ENCODE assay signal across 27 cellular contexts in genomic region chr6:168013250-168013915, GRCh38. TPM values are rescaled to one million over a fixed set of nuclear protein-coding genes. Genes with fewer than 3 reads are reported as not detected.
"Had no signal": no experiment of that assay in that cellular context is flagged by ENCODE, and none has a peak within 500 bp of the region (broad histone marks: within the 10 kb centered on the region; RNA-seq: fewer than 3 reads in every experiment).

No MANE protein-coding gene starts in this region.

- H3K4me3 ChIP-seq: dorsolateral prefrontal cortex, heart right ventricle, spleen, suprapubic skin, tibial artery, upper lobe of right lung had no signal

- H3K27ac ChIP-seq: dorsolateral prefrontal cortex, parathyroid adenoma, spleen, suprapubic skin, tibial artery, upper lobe of right lung had no signal

- H3K9me3 ChIP-seq: suprapubic skin had no signal

- H3K79me2 ChIP-seq: parathyroid adenoma had no signal

- H3K4me1 ChIP-seq: parathyroid adenoma, spleen, upper lobe of right lung had no signal

- ATAC-seq: activated CD8-positive, alpha-beta T cell treated with anti-CD3 and anti-CD28 coated beads, Interleukin-2, amount 10 ng/mL, durations not matched to agents 7 days and 5 days; esophagus mucosa; naive thymus-derived CD4-positive, alpha-beta T cell; upper lobe of right lung had no signal

- DNase-seq: activated B cell treated with CpG ODN at 0.5 μM for 24 hours; activated CD8-positive, alpha-beta T cell treated with anti-CD3 and anti-CD28 coated beads, Interleukin-2, amount 10 ng/mL, durations not matched to agents 7 days and 5 days; activated effector memory CD4-positive, alpha-beta T cell treated with Interleukin-2 at 50 U/mL for 16 hours; activated naive CD4-positive, alpha-beta T cell treated with Interleukin-2 at 50 U/mL for 16 hours; anterior cingulate cortex; dorsolateral prefrontal cortex; endodermal cell; foreskin melanocyte; heart right ventricle; midbrain; naive thymus-derived CD4-positive, alpha-beta T cell; nucleus accumbens; right cardiac atrium; spleen; stimulated activated naive CD4-positive, alpha-beta T cell; SW 1271; T-helper 9 cell; tibial artery; upper lobe of right lung had no signal

- H3K27me3 ChIP-seq: heart right ventricle, spleen, tibial artery, upper lobe of right lung had no signal

- H3K36me3 ChIP-seq: heart right ventricle, spleen, suprapubic skin, tibial artery, upper lobe of right lung had no signal

- H3K9ac ChIP-seq: parathyroid adenoma had no signal

RNA-seq across cellular contexts. Expression of gene KIF25, which starts 15.9 kb away (rescaled TPM):
- total RNA-seq: activated B cell treated with CpG ODN at 0.5 μM for 24 hours; activated CD8-positive, alpha-beta T cell treated with anti-CD3 and anti-CD28 coated beads, Interleukin-2, amount 10 ng/mL, durations not matched to agents 7 days and 5 days; bronchial epithelial cell; esophagus mucosa; glomerular endothelial cell; liver; pulmonary artery endothelial cell had no signal
- polyA plus RNA-seq: naive thymus-derived CD4-positive, alpha-beta T cell; neural cell had no signal
